ENCODE assay signal across 14 cellular contexts in the genomic region with DNA sequence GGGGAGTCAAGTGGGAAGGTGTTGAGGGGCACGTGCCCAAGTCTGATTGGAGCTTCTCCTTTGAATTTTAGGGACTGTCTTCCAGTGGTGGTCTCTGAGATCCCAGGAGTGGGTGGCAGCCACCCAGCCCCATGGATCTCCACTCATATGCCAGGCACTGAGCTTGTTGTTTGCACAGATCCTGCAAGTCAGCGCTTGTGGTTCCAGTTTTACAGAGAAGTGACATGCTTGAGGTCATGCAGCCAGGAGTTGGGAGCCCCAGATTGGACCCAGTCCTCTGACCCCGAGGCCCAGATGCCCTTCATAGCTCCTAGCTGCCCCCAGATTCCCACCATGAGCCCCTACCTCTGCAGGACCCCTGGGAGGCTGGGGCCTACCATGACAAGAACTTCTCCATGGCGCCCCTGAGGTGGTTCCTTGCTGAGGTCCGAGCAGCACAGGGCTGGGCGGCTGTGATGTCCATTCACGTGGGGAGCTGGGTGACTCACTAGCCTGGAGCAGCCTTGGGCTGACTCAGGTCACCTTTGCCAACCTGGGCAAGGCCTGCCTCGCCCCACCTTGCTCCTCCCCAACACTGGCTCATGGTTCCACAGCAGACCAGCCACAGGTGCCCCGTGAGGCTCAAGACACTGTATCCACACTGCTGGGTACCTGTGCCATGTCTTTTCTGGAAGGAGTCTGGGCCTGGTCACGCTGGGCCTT. TPM values are rescaled to one million over a fixed set of nuclear protein-coding genes. Genes with fewer than 3 reads are reported as not detected.
A peak's percentile ranks its signal among the peaks of the same experiment; 100 is the strongest.
DNase-seq lines count a peak whose midpoint lies in the region; ATAC-seq, FAIRE-seq and TF ChIP-seq lines count a peak whose summit lies in the region.
"Had no signal": no experiment of that assay in that cellular context is flagged by ENCODE, and none has a peak within 500 bp of the region (broad histone marks: within the 10 kb centered on the region; RNA-seq: fewer than 3 reads in every experiment).

No MANE protein-coding gene starts in this region.

- H3K4me1 Mint-ChIP-seq in CD8-positive, alpha-beta T cell (ENCODE audit: low read depth), result peaks cover 34% of the 10 kb centered on the region

- intact Hi-C loops in CD8-positive, alpha-beta T cell (cut with DNase I, micrococcal nuclease), result loop anchor here (1.0 to 5.0 kb wide), 7 partner anchors 22 to 305 kb away; a partner anchor contains a TSS
- intact Hi-C loops in pancreas (cut with DNase I), result no loop called here
- intact Hi-C loops in tibial artery (cut with DNase I; ENCODE audit: low total_unique reads), result no loop called here

- FAIRE-seq in pancreas (lab: Jason Lieb, UNC), result no peak

- no peaks in the 10 kb centered on the region for H3K9me3 Mint-ChIP-seq in CD8-positive, alpha-beta T cell
- H3K9me3 Mint-ChIP-seq: endodermal cell had no signal

- POLR2A ChIA-PET in CD8-positive, alpha-beta T cell (lab: Charles Lee), result no interaction called here
- POLR2A ChIA-PET in RWPE1 (lab: Yijun Ruan, JAX; ENCODE audit: low non-redundant PET), result no interaction called here

- H3K36me3 Mint-ChIP-seq in CD8-positive, alpha-beta T cell, result peaks cover 12% of the 10 kb centered on the region
- H3K36me3 Mint-ChIP-seq: activated CD8-positive, alpha-beta memory T cell treated with anti-CD3 and anti-CD28 coated beads, Interleukin-2, amount 10 ng/mL, durations not matched to agents 7 days and 5 days had no signal

- no peak overlapping the region for H3K27ac ChIP-seq in CD8-positive, alpha-beta T cell (ENCODE audit: low read depth, low read length)
- peak overlapping the region; percentile 84 for H3K27ac ChIP-seq in RWPE1
- H3K27ac ChIP-seq in gastroesophageal sphincter, result peak overlapping the region in 3 of 4 donors; percentile 20 to 48 (median 35)
- H3K27ac ChIP-seq in pancreas, result no peak overlapping the region
- H3K27ac ChIP-seq in tibial artery, result no peak overlapping the region
- H3K27ac ChIP-seq in caudate nucleus (ENCODE audit: low read depth, low read length), result no peak overlapping the region
- H3K27ac ChIP-seq: right lobe of liver had no signal

- TF ChIP-seq POLR2A in gastroesophageal sphincter (IDR thresholded peaks at IDR 0.05), result no peak

- H3K4me3 ChIP-seq in CD8-positive, alpha-beta T cell (ENCODE audit: low read depth, low read length), result no peak overlapping the region
- H3K4me3 ChIP-seq in gastroesophageal sphincter, result no peak overlapping the region
- no peak overlapping the region for H3K4me3 ChIP-seq in pancreas
- H3K4me3 ChIP-seq in tibial artery, result no peak overlapping the region
- H3K4me3 ChIP-seq: body of pancreas, right lobe of liver had no signal

- no peak for ATAC-seq in CD8-positive, alpha-beta T cell
- ATAC-seq in gastroesophageal sphincter (no peak), pancreas (peak in 3 of 4 donors; percentile 15 to 40 (median 29))

- no peaks in the 10 kb centered on the region for H3K36me3 ChIP-seq in CD8-positive, alpha-beta T cell (ENCODE audit: insufficient read depth, low read length)
- peaks cover 0 to 11% of the 10 kb centered on the region in 2 donors for H3K36me3 ChIP-seq in gastroesophageal sphincter
- H3K36me3 ChIP-seq in pancreas, result no peaks in the 10 kb centered on the region
- H3K36me3 ChIP-seq in tibial artery, result no peaks in the 10 kb centered on the region
- H3K36me3 ChIP-seq: right lobe of liver had no signal

- no peak for TF ChIP-seq EP300 in gastroesophageal sphincter (IDR thresholded peaks at IDR 0.05)

- no peak for TF ChIP-seq CTCF in CD8-positive, alpha-beta T cell (IDR thresholded peaks at IDR 0.05)
- TF ChIP-seq CTCF in RWPE1 (conservative IDR thresholded peaks at IDR 0.05; ENCODE audit: low read depth) (no peak), gastroesophageal sphincter (IDR thresholded peaks at IDR 0.05) (no peak), pancreas (IDR thresholded peaks at IDR 0.05) (no peak), tibial artery (IDR thresholded peaks at IDR 0.05) (no peak)

- H3K9me3 ChIP-seq in CD8-positive, alpha-beta T cell (ENCODE audit: low read length), result no peaks in the 10 kb centered on the region
- H3K9me3 ChIP-seq in gastroesophageal sphincter (no peaks in the 10 kb centered on the region), pancreas (no peaks in the 10 kb centered on the region), tibial artery (no peaks in the 10 kb centered on the region)
- H3K9me3 ChIP-seq: body of pancreas, right lobe of liver had no signal

- H3K27me3 ChIP-seq in CD8-positive, alpha-beta T cell (ENCODE audit: insufficient read depth, low read length), result no peaks in the 10 kb centered on the region
- H3K27me3 ChIP-seq in gastroesophageal sphincter, result no peaks in the 10 kb centered on the region
- no peaks in the 10 kb centered on the region for H3K27me3 ChIP-seq in pancreas
- H3K27me3 ChIP-seq in tibial artery, result no peaks in the 10 kb centered on the region
- H3K27me3 ChIP-seq: body of pancreas, right lobe of liver had no signal

- H3K27me3 Mint-ChIP-seq in CD8-positive, alpha-beta T cell (ENCODE audit: low read depth), result no peaks in the 10 kb centered on the region

- 80% methylated on average over 1 of the region's 10 CpGs; no CpG with 5 or more reads in 1 of the 2 donors for whole genome bisulfite sequencing in gastroesophageal sphincter (ENCODE audit: low coverage in 1 of 2), 2 donors
- 81 to 87% methylated on average over 10 of the region's 10 CpGs for WGBS in pancreas, 2 donors

- CTCF ChIA-PET in CD8-positive, alpha-beta T cell (lab: Charles Lee), result interaction anchor here (0.6 to 2.7 kb wide), 13 partner anchors 8 to 134 kb away, joined by 3 to 11 read pairs (median 3); no protein-coding TSS in a partner anchor
- CTCF ChIA-PET in RWPE1 (lab: Yijun Ruan, JAX), result interaction anchor here (0.6 to 1.7 kb wide), 9 partner anchors 21 to 113 kb away, joined by 3 to 4 read pairs (median 3); no protein-coding TSS in a partner anchor

- H3K4me3 Mint-ChIP-seq in CD8-positive, alpha-beta T cell, result no peak overlapping the region
- H3K4me3 Mint-ChIP-seq: activated CD8-positive, alpha-beta memory T cell treated with anti-CD3 and anti-CD28 coated beads, Interleukin-2, amount 10 ng/mL, durations not matched to agents 7 days and 5 days; endodermal cell had no signal

- peaks cover 39% of the 10 kb centered on the region for H3K4me1 ChIP-seq in CD8-positive, alpha-beta T cell (ENCODE audit: insufficient read depth, low read length)
- peaks cover 0 to 71% (median 17%) of the 10 kb centered on the region in 3 donors for H3K4me1 ChIP-seq in gastroesophageal sphincter
- H3K4me1 ChIP-seq in pancreas, result peaks cover 0 to 9% (median 0%) of the 10 kb centered on the region in 3 donors
- H3K4me1 ChIP-seq in tibial artery, result peaks cover 0 to 41% (median 12%) of the 10 kb centered on the region in 4 donors
- H3K4me1 ChIP-seq: body of pancreas, right lobe of liver had no signal

- H3K27ac Mint-ChIP-seq in CD8-positive, alpha-beta T cell, result peak overlapping the region; percentile 77
- H3K27ac Mint-ChIP-seq: activated CD8-positive, alpha-beta memory T cell treated with anti-CD3 and anti-CD28 coated beads, Interleukin-2, amount 10 ng/mL, durations not matched to agents 7 days and 5 days; endodermal cell had no signal

- DNase-seq in CD8-positive, alpha-beta T cell, result no peak
- DNase-seq in RWPE1 (ENCODE audit: low spot score) (peak; percentile 80), pancreas (no peak), pons (ENCODE audit: low spot score) (no peak), tibial artery (no peak), caudate nucleus (lab: John Stamatoyannopoulos, UW) (no peak), NCI-H2227 (lab: John Stamatoyannopoulos, UW; ENCODE audit: unreplicated experiment) (no peak)
- DNase-seq: HCEC 1CT, NCI-H187 treated with DMSO at 0.1 percent for 48 hours, right lobe of liver had no signal

RNA-seq across cellular contexts. Expression of a gene that starts 47.4 kb away (rescaled TPM):
- total RNA-seq in CD8-positive, alpha-beta T cell, result 10 to 100 TPM; 22.9 to 23.5 TPM
- total RNA-seq in gastroesophageal sphincter (10 to 100 TPM; 15.9 to 39.7 (median 28.3) TPM), pancreas (10 to 100 TPM; 12.1 to 21.6 (median 13.5) TPM)
- 10 to 100 TPM; 21.1 to 23.9 TPM for polyA plus RNA-seq in pancreas

Comparison
In these comparisons a context has a peak if more than half of its experiments do, and no peak if none do; other contexts are left out.
1. ATAC-seq: peak in pancreas (3 of 4); none in CD8-positive, alpha-beta T cell (single experiment) and gastroesophageal sphincter (single experiment).
2. H3K27ac ChIP-seq: peak in RWPE1 (single experiment) and gastroesophageal sphincter (3 of 4); none in CD8-positive, alpha-beta T cell (single experiment), pancreas (0 of 4), tibial artery (0 of 2) and caudate nucleus (single experiment).
3. intact Hi-C loops: an anchor here in CD8-positive, alpha-beta T cell (1.0 to 5.0 kb wide); none called in pancreas and tibial artery.